ENCODE assay signal across 8 cellular contexts in the genomic region with DNA sequence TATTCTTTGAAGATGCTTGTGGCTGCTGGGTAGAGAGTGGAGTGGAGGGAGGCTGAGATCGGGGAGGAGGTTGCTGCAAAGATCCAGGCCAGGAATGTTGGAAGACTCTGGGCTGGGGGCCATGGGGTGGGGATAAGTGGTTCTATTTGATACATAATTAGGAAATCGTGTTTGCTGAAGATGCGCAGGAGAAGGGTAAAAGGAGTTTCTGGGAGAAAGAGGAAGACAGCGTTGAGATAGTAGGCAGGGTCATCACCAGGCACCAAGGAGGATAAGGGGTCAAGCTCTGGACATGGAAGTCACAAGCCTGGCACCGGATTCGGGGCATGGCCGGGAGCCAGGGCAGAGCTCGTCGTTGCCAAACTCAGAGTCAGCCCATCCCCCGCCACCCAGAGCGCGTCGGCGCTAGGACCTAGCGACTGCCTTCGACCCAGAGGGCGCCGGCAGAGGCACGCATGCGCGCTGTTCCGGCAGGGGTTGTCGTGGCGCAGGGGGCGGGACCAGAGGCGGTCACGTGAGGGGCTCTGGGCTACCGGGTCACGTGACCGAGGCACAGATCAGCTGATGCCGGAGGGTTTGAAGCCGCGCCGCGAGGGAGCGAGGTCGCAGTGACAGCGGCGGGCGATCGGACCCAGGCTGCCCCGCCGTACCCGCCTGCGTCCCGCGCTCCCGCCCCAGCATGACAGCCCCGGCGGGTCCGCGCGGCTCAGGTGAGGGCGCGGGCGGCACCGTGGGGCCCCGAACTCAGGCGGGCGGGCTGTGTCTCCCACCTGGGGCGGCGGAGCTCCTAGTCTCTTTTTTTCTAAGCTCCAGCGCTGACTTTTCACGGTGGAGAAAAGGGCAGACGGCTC. TPM values are rescaled to one million over a fixed set of nuclear protein-coding genes. Genes with fewer than 3 reads are reported as not detected.
DNase-seq lines count a peak whose midpoint lies in the region; ATAC-seq and TF ChIP-seq lines count a peak whose summit lies in the region.

Gene MCOLN1 (plus strand): TSS at position 553 of the 851 bp plus-strand sequence. CDS start 127 bp downstream, at position 680.

- no peaks in the 10 kb centered on the region for H4K20me1 ChIP-seq in SK-N-SH (ENCODE audit: insufficient read depth)

- no peaks in the 10 kb centered on the region for H3K9me3 ChIP-seq in SK-N-SH

- peaks cover 14% of the 10 kb centered on the region for H3K79me2 ChIP-seq in SK-N-SH (ENCODE audit: insufficient read depth)

- H3K4me2 ChIP-seq in SK-N-SH: peak within 1 kb of the TSS; percentile 97

- no peaks in the 10 kb centered on the region for H3K9me3 Mint-ChIP-seq in activated naive CD4-positive, alpha-beta T cell treated with anti-CD3 and anti-CD28 coated beads, Interleukin-2, amount 10 ng/mL, durations not matched to agents 7 days and 5 days

- TF ChIP-seq RAD21 in SK-N-SH (IDR thresholded peaks at IDR 0.05; ENCODE audit: low read length): no peak

- no peak for TF ChIP-seq EP300 in SK-N-SH (IDR thresholded peaks at IDR 0.05; ENCODE audit: borderline replicate concordance in 1 of 2, low read depth in 1 of 2, low read length in 1 of 2)

- peaks cover 12% of the 10 kb centered on the region for H3F3A ChIP-seq in SK-N-SH (replicated peaks; ENCODE audit: insufficient read depth)

- H3K27ac ChIP-seq in SK-N-SH (ENCODE audit: low read depth in 2 of 2, low read length in 1 of 2) (peak within 1 kb of the TSS; percentile 38 to 90; a peak in 3 of 4 replicates), temporal lobe (ENCODE audit: low read depth, low read length) (peak within 1 kb of the TSS; percentile 93)

- H3K4me1 ChIP-seq in SK-N-SH (ENCODE audit: control insufficient read depth in 1 of 2, insufficient read depth in 2 of 2, low read depth in 1 of 2, low read length in 1 of 2): peaks cover 5 to 17% of the 10 kb centered on the region in 2 experiments; a peak in 2 of 4 replicates

- H2AFZ ChIP-seq in SK-N-SH (ENCODE audit: low read depth): peak within 1 kb of the TSS; percentile 91

- no peaks in the 10 kb centered on the region for H3K36me3 Mint-ChIP-seq in activated naive CD4-positive, alpha-beta T cell treated with anti-CD3 and anti-CD28 coated beads, Interleukin-2, amount 10 ng/mL, durations not matched to agents 7 days and 5 days

- H3K9ac ChIP-seq in SK-N-SH: peak within 1 kb of the TSS; percentile 74

- peak; percentile 44 for TF ChIP-seq POLR2A in NB4 (IDR thresholded peaks at IDR 0.05; ENCODE audit: extremely low read depth, insufficient read length)

- peak; percentile 90 for ATAC-seq in omental fat pad (ENCODE audit: low FRiP score)

- peak within 1 kb of the TSS; percentile 82 for H3K27ac Mint-ChIP-seq in activated naive CD4-positive, alpha-beta T cell treated with anti-CD3 and anti-CD28 coated beads, Interleukin-2, amount 10 ng/mL, durations not matched to agents 7 days and 5 days

- H3K4me3 Mint-ChIP-seq in activated naive CD4-positive, alpha-beta T cell treated with anti-CD3 and anti-CD28 coated beads, Interleukin-2, amount 10 ng/mL, durations not matched to agents 7 days and 5 days: peak within 1 kb of the TSS; percentile 76

- H3K4me3 ChIP-seq in HFF-Myc (replicated peaks; ENCODE audit: low read depth, low read length): peak within 1 kb of the TSS; percentile 60
- peak within 1 kb of the TSS; percentile 61 for H3K4me3 ChIP-seq in NB4 (ENCODE audit: low read depth, low read length)
- H3K4me3 ChIP-seq in SK-N-SH (ENCODE audit: low read depth in 2 of 2, low read length in 1 of 2): peak within 1 kb of the TSS; percentile 79 to 89

- H3K27me3 ChIP-seq in SK-N-SH (ENCODE audit: insufficient read depth): no peaks in the 10 kb centered on the region

- H3K9me2 ChIP-seq in SK-N-SH: no peaks in the 10 kb centered on the region

- no peak for TF ChIP-seq CTCF in HFF-Myc (IDR thresholded peaks at IDR 0.05; ENCODE audit: low read depth, low read length, missing control alignments)
- no peak for TF ChIP-seq CTCF in NB4 (IDR thresholded peaks at IDR 0.05; ENCODE audit: low read depth, low read length)
- TF ChIP-seq CTCF in SK-N-SH (IDR thresholded peaks at IDR 0.05): no peak
- no peak for TF ChIP-seq CTCF in omental fat pad (IDR thresholded peaks at IDR 0.05)

- 2% methylated on average over 32 of the region's 65 CpGs for WGBS in SK-N-SH (ENCODE audit: low lambda C conversion rate)

- CTCF ChIA-PET in SK-N-SH (lab: Yijun Ruan, JAX): interaction anchor here (0.7 to 3.8 kb wide), 10 partner anchors 10 to 937 kb away, joined by 3 to 25 read pairs (median 5); partner anchors contain the start of gene PNPLA6
- CTCF ChIA-PET in activated naive CD4-positive, alpha-beta T cell treated with anti-CD3 and anti-CD28 coated beads, Interleukin-2, amount 10 ng/mL, durations not matched to agents 7 days and 5 days (lab: Charles Lee): interaction anchor here (1.1 to 1.4 kb wide), 3 partner anchors 28 to 347 kb away, joined by 3 read pairs; no protein-coding TSS in a partner anchor

- POLR2A ChIA-PET in SK-N-SH (lab: Yijun Ruan, JAX): interaction anchor here (0.6 to 3.5 kb wide), 9 partner anchors 9 to 125 kb away, joined by 3 to 16 read pairs (median 4); partner anchors contain the start of gene PNPLA6

- DNase-seq in GF-D8 (lab: John Stamatoyannopoulos, UW): peak; percentile 69
- peak; percentile 85 for DNase-seq in HFF-Myc (ENCODE audit: extremely low read depth, low read depth)
- peak; percentile 97 for DNase-seq in NB4 (ENCODE audit: low read depth)
- DNase-seq in SK-N-SH: peak; percentile 100
- peak; percentile 99 for DNase-seq in activated naive CD4-positive, alpha-beta T cell treated with anti-CD3 and anti-CD28 coated beads, Interleukin-2, amount 10 ng/mL, durations not matched to agents 7 days and 5 days
- peak; percentile 100 for DNase-seq in germinal center (ENCODE audit: low spot score)
- peak; percentile 99 for DNase-seq in omental fat pad (ENCODE audit: low spot score)

- H3K4me1 Mint-ChIP-seq in activated naive CD4-positive, alpha-beta T cell treated with anti-CD3 and anti-CD28 coated beads, Interleukin-2, amount 10 ng/mL, durations not matched to agents 7 days and 5 days: peaks cover 18% of the 10 kb centered on the region

- H3K27me3 Mint-ChIP-seq in activated naive CD4-positive, alpha-beta T cell treated with anti-CD3 and anti-CD28 coated beads, Interleukin-2, amount 10 ng/mL, durations not matched to agents 7 days and 5 days: peaks cover 12% of the 10 kb centered on the region

- peaks cover 0 to 8% of the 10 kb centered on the region in 2 experiments for H3K36me3 ChIP-seq in SK-N-SH (replicated peaks in 1 of 2; ENCODE audit: control insufficient read depth in 1 of 2, insufficient read depth in 2 of 2, low read length in 1 of 2)

TF ChIP-seq in SK-N-SH, 30 proteins besides CTCF, POLR2A, EP300 and RAD21 (continues in another document):
- TF ChIP-seq ZBTB33 (IDR thresholded peaks at IDR 0.05; ENCODE audit: borderline replicate concordance, low read depth) (no peak), MEF2A (IDR thresholded peaks at IDR 0.05; ENCODE audit: borderline replicate concordance, low read depth) (no peak), MAX (IDR thresholded peaks at IDR 0.05; ENCODE audit: low read depth) (peak; percentile 76), ELF1 (IDR thresholded peaks at IDR 0.05) (peak; percentile 62), MXI1 (IDR thresholded peaks at IDR 0.05; ENCODE audit: low read depth, low read length) (peak; percentile 92), TCF12 (IDR thresholded peaks at IDR 0.05) (peak; percentile 47; the same call in 1 of the 2 replicates), POLR2AphosphoS5 (IDR thresholded peaks at IDR 0.05; ENCODE audit: low read depth, low read length) (peak; percentile 31; the same call in 1 of the 2 replicates), NFIC (IDR thresholded peaks at IDR 0.05; ENCODE audit: borderline replicate concordance) (peak; percentile 77), RCOR1 (IDR thresholded peaks at IDR 0.05; ENCODE audit: low read length) (peak; percentile 39; the same call in 1 of the 2 replicates)
- TF ChIP-seq, protein P1, sequence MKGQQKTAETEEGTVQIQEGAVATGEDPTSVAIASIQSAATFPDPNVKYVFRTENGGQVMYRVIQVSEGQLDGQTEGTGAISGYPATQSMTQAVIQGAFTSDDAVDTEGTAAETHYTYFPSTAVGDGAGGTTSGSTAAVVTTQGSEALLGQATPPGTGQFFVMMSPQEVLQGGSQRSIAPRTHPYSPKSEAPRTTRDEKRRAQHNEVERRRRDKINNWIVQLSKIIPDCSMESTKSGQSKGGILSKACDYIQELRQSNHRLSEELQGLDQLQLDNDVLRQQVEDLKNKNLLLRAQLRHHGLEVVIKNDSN (IDR thresholded peaks at IDR 0.05; ENCODE audit: borderline replicate concordance, low read depth): peak; percentile 100
- TF ChIP-seq, protein P2, sequence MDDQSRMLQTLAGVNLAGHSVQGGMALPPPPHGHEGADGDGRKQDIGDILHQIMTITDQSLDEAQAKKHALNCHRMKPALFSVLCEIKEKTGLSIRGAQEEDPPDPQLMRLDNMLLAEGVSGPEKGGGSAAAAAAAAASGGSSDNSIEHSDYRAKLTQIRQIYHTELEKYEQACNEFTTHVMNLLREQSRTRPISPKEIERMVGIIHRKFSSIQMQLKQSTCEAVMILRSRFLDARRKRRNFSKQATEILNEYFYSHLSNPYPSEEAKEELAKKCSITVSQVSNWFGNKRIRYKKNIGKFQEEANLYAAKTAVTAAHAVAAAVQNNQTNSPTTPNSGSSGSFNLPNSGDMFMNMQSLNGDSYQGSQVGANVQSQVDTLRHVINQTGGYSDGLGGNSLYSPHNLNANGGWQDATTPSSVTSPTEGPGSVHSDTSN (IDR thresholded peaks at IDR 0.05): peak; percentile 66

RNA-seq across cellular contexts. Expression of gene MCOLN1, which starts in this region (rescaled TPM):
- polyA plus RNA-seq in SK-N-SH (2012; rRNA removed): 28.4 and 28.9 TPM in 2 replicates
- polyA plus RNA-seq in SK-N-SH (2012; cell fraction: cytosol; rRNA removed): 10.6 and 12.9 TPM in 2 replicates
- 65.9 and 69.2 TPM in 2 replicates for polyA plus RNA-seq in SK-N-SH (2012; cell fraction: nucleus; rRNA removed)
- total RNA-seq in omental fat pad (10 to 100 TPM; 24.5 to 41.1 (median 31.9) TPM), temporal lobe (5.2 TPM)

Comparison
In these comparisons a context has a peak if more than half of its experiments do, and no peak if none do; other contexts are left out.
1. Peak in every context shown above with its lines: DNase-seq, ATAC-seq, H3K4me3 ChIP-seq and H3K27ac ChIP-seq.